Comparison of ENCODE assay signal across 8 cellular contexts in the genomic region with DNA sequence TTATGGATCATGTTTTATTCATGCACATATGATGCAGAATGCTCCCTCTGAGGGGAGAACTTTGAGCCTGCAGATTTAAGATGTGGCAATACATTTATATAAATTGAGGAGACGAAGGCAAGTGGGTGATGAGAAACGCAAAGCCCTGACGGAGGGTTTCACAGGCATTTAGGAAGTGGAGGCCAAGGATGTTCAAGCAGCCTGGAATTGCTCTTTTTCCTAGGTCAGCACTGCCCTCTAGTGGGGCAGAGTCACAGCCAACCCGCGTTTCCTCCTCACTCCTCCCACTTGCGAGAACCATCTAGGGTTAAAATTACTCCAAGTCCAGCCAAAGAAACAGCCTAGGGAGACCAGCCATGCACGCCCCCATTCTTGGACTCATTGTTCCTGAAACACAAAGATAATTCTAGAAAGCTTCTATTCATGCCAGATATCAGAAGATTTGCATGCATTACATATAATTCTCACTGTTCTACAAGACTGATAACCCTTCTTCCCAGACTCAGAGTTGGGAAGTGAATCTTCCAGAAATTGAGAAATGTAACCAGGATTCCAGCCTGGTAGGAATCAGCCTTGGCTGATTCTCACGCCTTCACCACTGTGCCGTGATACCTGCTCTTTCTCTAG.
DNase-seq lines count a peak whose midpoint lies in the region; ATAC-seq, FAIRE-seq and TF ChIP-seq lines count a peak whose summit lies in the region.

No MANE protein-coding gene starts in this region.

- peak; percentile 47 for ATAC-seq in activated naive CD8-positive, alpha-beta T cell treated with anti-CD3 and anti-CD28 coated beads, Interleukin-2, amount 50 U/mL, for 24 hours
- ATAC-seq in heart right ventricle (peak; percentile 72 to 84 (median 78)), GM19324 (IDR thresholded peaks at IDR 0.05; ENCODE audit: low FRiP score, unreplicated experiment) (no peak)

- H3K27ac ChIP-seq in heart right ventricle = peak overlapping the region in 3 of 10 donors; percentile 17 to 52 (median 46)

- H3K4me3 Mint-ChIP-seq in activated naive CD8-positive, alpha-beta T cell treated with anti-CD3 and anti-CD28 coated beads, Interleukin-2, amount 50 U/mL, for 24 hours = no peak overlapping the region

- WGBS in heart right ventricle, 2 donors = 16% methylated on average over 9 of the region's 9 CpGs

- no peaks in the 10 kb centered on the region for H3K36me3 Mint-ChIP-seq in activated naive CD8-positive, alpha-beta T cell treated with anti-CD3 and anti-CD28 coated beads, Interleukin-2, amount 50 U/mL, for 24 hours (ENCODE audit: low read depth)

- no peaks in the 10 kb centered on the region for H3K27me3 Mint-ChIP-seq in activated naive CD8-positive, alpha-beta T cell treated with anti-CD3 and anti-CD28 coated beads, Interleukin-2, amount 50 U/mL, for 24 hours

- in situ Hi-C loops in ACHN (cut with HindIII; ENCODE audit: low pct_ligation_motif_present, low pct_unique_long_range_greater_than_20kb, low sequenced_read_pairs) = loop anchor here (25.0 kb wide), 1 partner anchor 220 kb away; the partner anchor contains the start of gene SLCO3A1

- H3K9me3 ChIP-seq in heart right ventricle = no peaks in the 10 kb centered on the region

- TF ChIP-seq POLR2A in GM12891 (IDR thresholded peaks at IDR 0.05; ENCODE audit: low read depth, low read length) = no peak

- H3K27ac Mint-ChIP-seq in activated naive CD8-positive, alpha-beta T cell treated with anti-CD3 and anti-CD28 coated beads, Interleukin-2, amount 50 U/mL, for 24 hours = no peak overlapping the region

- intact Hi-C loops in heart right ventricle (cut with DNase I) = loop anchor here (2.0 to 5.0 kb wide), 7 partner anchors 230 to 785 kb away; partner anchors contain the start of gene SLCO3A1 (in 2 of the 10)

- peak; percentile 62 for FAIRE-seq in GM12891 (lab: Jason Lieb, UNC)

- TF ChIP-seq CTCF in heart right ventricle (IDR thresholded peaks at IDR 0.05) = peak; percentile 71 to 96 (median 88)

- peaks cover 0 to 38% (median 23%) of the 10 kb centered on the region in 9 donors for H3K4me1 ChIP-seq in heart right ventricle

- no peaks in the 10 kb centered on the region for H3K9me3 Mint-ChIP-seq in activated naive CD8-positive, alpha-beta T cell treated with anti-CD3 and anti-CD28 coated beads, Interleukin-2, amount 50 U/mL, for 24 hours

- H3K36me3 ChIP-seq in heart right ventricle = no peaks in the 10 kb centered on the region

- no peaks in the 10 kb centered on the region for H3K4me1 Mint-ChIP-seq in activated naive CD8-positive, alpha-beta T cell treated with anti-CD3 and anti-CD28 coated beads, Interleukin-2, amount 50 U/mL, for 24 hours

- H3K27me3 ChIP-seq in heart right ventricle = no peaks in the 10 kb centered on the region

- no peak overlapping the region for H3K4me3 ChIP-seq in Jurkat, Clone E6-1 (ENCODE audit: low read length)
- H3K4me3 ChIP-seq in heart right ventricle = no peak overlapping the region

- DNase-seq in ACHN = peak; percentile 66
- DNase-seq in GM12891 (ENCODE audit: insufficient read length, low spot score) = no peak
- DNase-seq in Jurkat, Clone E6-1 (ENCODE audit: low read depth, low spot score) = peak; percentile 39
- DNase-seq in RPMI7951 (ENCODE audit: low read depth) = peak; percentile 69
- DNase-seq in activated naive CD8-positive, alpha-beta T cell treated with anti-CD3 and anti-CD28 coated beads, Interleukin-2, amount 50 U/mL, for 24 hours = peak; percentile 64
- DNase-seq in heart right ventricle = peak; percentile 59 to 81
- peak; percentile 52 for DNase-seq in putamen (ENCODE audit: low spot score)

TF ChIP-seq in GM12891, 5 proteins besides CTCF, POLR2A, EP300 and RAD21:
- no peak for TF ChIP-seq PAX5 (IDR thresholded peaks at IDR 0.05; ENCODE audit: insufficient read depth, low read length, severe bottlenecking)
